Comparison of ENCODE assay signal across 8 cellular contexts in genomic region chr4:3074846-3075651, GRCh38. TPM values are rescaled to one million over a fixed set of nuclear protein-coding genes. Genes with fewer than 3 reads are reported as not detected.
DNase-seq lines count a peak whose midpoint lies in the region; ATAC-seq and TF ChIP-seq lines count a peak whose summit lies in the region.

No MANE protein-coding gene starts in this region.

- ATAC-seq in foreskin keratinocyte (peak; percentile 50), upper lobe of right lung (peak; percentile 28)

- H3K4me1 ChIP-seq in foreskin keratinocyte = peaks cover 4% of the 10 kb centered on the region
- peaks cover 27% of the 10 kb centered on the region for H3K4me1 ChIP-seq in upper lobe of right lung

- no peaks in the 10 kb centered on the region for H3K36me3 ChIP-seq in upper lobe of right lung

- H3K9me3 ChIP-seq in upper lobe of right lung = no peaks in the 10 kb centered on the region

- H3K4me3 ChIP-seq in upper lobe of right lung = peak overlapping the region; percentile 81

- TF ChIP-seq CTCF in foreskin keratinocyte (conservative IDR thresholded peaks at IDR 0.05) = no peak
- TF ChIP-seq CTCF in upper lobe of right lung (IDR thresholded peaks at IDR 0.05) = no peak

- DNase-seq in NCI-H446 (lab: John Stamatoyannopoulos, UW) (peak; percentile 15 to 35), NCI-H446 treated with DMSO at 0.1 percent for 48 hours (lab: John Stamatoyannopoulos, UW) (no peak), HuH-7.5 (ENCODE audit: low spot score) (peak; percentile 64), RPMI7951 (ENCODE audit: low read depth) (peak; percentile 47), activated gamma-delta T cell treated with Interleukin-2 at 50 U/mL for 16 hours (peak; percentile 10), foreskin keratinocyte (peak; percentile 51 to 67), occipital lobe (lab: John Stamatoyannopoulos, UW) (peak; percentile 53), upper lobe of right lung (peak; percentile 89)

- intact Hi-C loops in upper lobe of right lung (cut with DNase I) = loop anchor here (10.0 kb wide), 1 partner anchor 210 kb away; no protein-coding TSS in a partner anchor

- H3K27ac ChIP-seq in foreskin keratinocyte = peak overlapping the region; percentile 95
- H3K27ac ChIP-seq in upper lobe of right lung = peak overlapping the region; percentile 86

- no peaks in the 10 kb centered on the region for H3K27me3 ChIP-seq in foreskin keratinocyte
- H3K27me3 ChIP-seq in upper lobe of right lung = no peaks in the 10 kb centered on the region

RNA-seq across cellular contexts. Expression of gene HTT, which starts 0.6 kb away (rescaled TPM):
- total RNA-seq in RPMI7951 (2014; rRNA removed; shearing (Covaris generic)) = 11.7 and 19.6 TPM in 2 replicates
- 39.5 and 42.3 TPM in 2 replicates for total RNA-seq in foreskin keratinocyte
- polyA plus RNA-seq in foreskin keratinocyte = 6.5 and 7.3 TPM in 2 replicates
- total RNA-seq in occipital lobe = 71.1 TPM
- 73.6 TPM for total RNA-seq in upper lobe of right lung

RNA-seq across cellular contexts. Expression of gene HTT-AS, which starts 0.7 kb away (rescaled TPM):
- not detected in 2 replicates for total RNA-seq in RPMI7951 (2014; rRNA removed; shearing (Covaris generic))
- total RNA-seq in foreskin keratinocyte (not detected in 2 replicates), occipital lobe (not detected), upper lobe of right lung (not detected)
- polyA plus RNA-seq in foreskin keratinocyte = not detected in 2 replicates
